1 cellular context compared by ENCODE assay signal in genomic region chr20:3158968-3159431, GRCh38.
TF ChIP-seq lines count a peak whose summit lies in the region.

No MANE protein-coding gene starts in this region.

TF ChIP-seq in IMR-90, 13 proteins besides CTCF, POLR2A, EP300 and RAD21 (continued from another document):
- TF ChIP-seq CEBPB (IDR thresholded peaks at IDR 0.05; ENCODE audit: low read depth, low read length) = no peak
- no peak for TF ChIP-seq RFX5 (IDR thresholded peaks at IDR 0.05; ENCODE audit: low read depth, low read length)
- no peak for TF ChIP-seq SMC3 (IDR thresholded peaks at IDR 0.05; ENCODE audit: low read depth, low read length)
- no peak for TF ChIP-seq BHLHE40 (IDR thresholded peaks at IDR 0.05; ENCODE audit: low read depth, low read length)
- TF ChIP-seq NFE2L2 (IDR thresholded peaks at IDR 0.05; ENCODE audit: low read depth, low read length) = no peak
- no peak for TF ChIP-seq CHD1 (IDR thresholded peaks at IDR 0.05; ENCODE audit: low read depth, low read length)
- TF ChIP-seq MXI1 (IDR thresholded peaks at IDR 0.05; ENCODE audit: borderline replicate concordance, low read depth, low read length) = no peak
